ENCODE assay signal across 10 cellular contexts in the genomic region with DNA sequence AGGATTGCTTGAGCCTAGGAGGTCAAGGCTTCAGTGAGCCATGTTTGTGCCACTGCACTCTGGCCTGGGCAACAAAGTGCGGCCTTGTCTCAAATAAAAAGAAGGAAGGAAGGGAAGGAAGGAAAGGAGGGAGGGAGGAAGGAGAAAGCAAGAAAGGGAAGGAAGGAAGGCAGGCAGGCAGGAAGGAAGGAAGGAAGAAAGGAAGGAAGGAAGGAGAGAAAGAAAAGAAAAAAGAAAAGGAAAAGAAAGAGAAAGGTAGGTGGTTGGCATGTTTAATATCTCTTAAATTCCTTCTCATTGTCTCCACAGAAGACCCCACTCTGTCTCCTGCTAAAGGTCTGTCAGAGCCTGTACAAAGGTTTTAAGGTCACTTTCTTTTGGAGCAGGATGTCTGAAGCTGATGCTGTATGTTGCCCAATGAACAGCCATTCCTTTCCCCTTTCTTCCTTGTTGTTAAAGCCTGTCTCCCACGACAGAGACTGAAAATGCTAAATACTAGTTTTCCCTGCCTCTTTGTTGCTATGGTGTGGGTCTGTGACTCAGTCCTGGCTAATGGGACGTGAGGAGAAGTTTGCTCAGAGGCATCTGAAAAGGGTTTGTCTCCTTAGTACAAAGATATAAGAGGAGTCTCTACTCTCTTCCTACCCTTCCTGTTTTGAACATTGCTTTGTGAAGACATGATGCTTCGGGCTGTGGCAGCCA.
DNase-seq lines count a peak whose midpoint lies in the region; ATAC-seq and TF ChIP-seq lines count a peak whose summit lies in the region.
"Had no signal": no experiment of that assay in that cellular context is flagged by ENCODE, and none has a peak within 500 bp of the region (broad histone marks: within the 10 kb centered on the region; RNA-seq: fewer than 3 reads in every experiment).

No MANE protein-coding gene starts in this region.

- H3K27ac ChIP-seq in mesodermal cell (ENCODE audit: low read depth, low read length, severe bottlenecking) (peak overlapping the region; percentile 1), hepatocyte (no peak overlapping the region)

- ATAC-seq in left ventricle myocardium superior: no peak

- H3K4me1 ChIP-seq in mesodermal cell (ENCODE audit: control insufficient read depth, insufficient read depth, low read length, poor library complexity, severe bottlenecking) (no peaks in the 10 kb centered on the region), hepatocyte (ENCODE audit: insufficient read depth) (no peaks in the 10 kb centered on the region)

- intact Hi-C loops in left ventricle myocardium superior (cut with micrococcal nuclease): no loop called here

- no peaks in the 10 kb centered on the region for H3K79me2 ChIP-seq in hepatocyte

- H3K36me3 ChIP-seq in mesodermal cell (ENCODE audit: control insufficient read depth, insufficient read depth, low read length) (no peaks in the 10 kb centered on the region), hepatocyte (replicated peaks; ENCODE audit: insufficient read depth, low read depth) (no peaks in the 10 kb centered on the region)

- H3K4me3 ChIP-seq in mesodermal cell (ENCODE audit: extremely low read depth, insufficient read depth, low read length, poor library complexity, severe bottlenecking) (no peak overlapping the region), hepatocyte (no peak overlapping the region)

- 100% methylated on average over 1 to 2 of the region's 4 CpGs for WGBS in mesodermal cell (ENCODE audit: insufficient coverage in 2 of 2), 2 experiments
- 71% methylated on average over 4 of the region's 4 CpGs for WGBS in hepatocyte (ENCODE audit: low lambda C conversion rate, missing lambda C conversion rate)

- no peaks in the 10 kb centered on the region for H3K36me3 Mint-ChIP-seq in mesothelial cell of epicardium
- H3K36me3 Mint-ChIP-seq: IgD-negative memory B cell had no signal

- no peaks in the 10 kb centered on the region for H3K9me2 ChIP-seq in hepatocyte (replicated peaks; ENCODE audit: insufficient read depth)

- no peaks in the 10 kb centered on the region for H3K27me3 ChIP-seq in hepatocyte

- peak; percentile 80 for DNase-seq in EL
- peak; percentile 87 for DNase-seq in LHCN-M2 (ENCODE audit: low read depth)
- peak; percentile 84 for DNase-seq in astrocyte of the hippocampus (ENCODE audit: low read depth, low spot score)
- no peak for DNase-seq in mesothelial cell of epicardium (ENCODE audit: low spot score in 2 of 2, unreplicated experiment in 2 of 2)
- no peak for DNase-seq in NCI-H510A (lab: John Stamatoyannopoulos, UW)
- DNase-seq in hepatocyte (ENCODE audit: low spot score): no peak
- DNase-seq in left ventricle myocardium superior: no peak
- DNase-seq: NCI-H2171 treated with DMSO at 0.1 percent for 48 hours had no signal

- no peak overlapping the region for H3K4me2 ChIP-seq in hepatocyte

- H3K27me3 Mint-ChIP-seq in mesothelial cell of epicardium (ENCODE audit: low read depth): no peaks in the 10 kb centered on the region
- H3K27me3 Mint-ChIP-seq: IgD-negative memory B cell had no signal

- H4K20me1 ChIP-seq in hepatocyte (ENCODE audit: insufficient read depth, poor library complexity, severe bottlenecking): no peaks in the 10 kb centered on the region

- peaks cover 19% of the 10 kb centered on the region for H3K9me3 Mint-ChIP-seq in mesothelial cell of epicardium

- H2AFZ ChIP-seq in hepatocyte: no peak overlapping the region

- TF ChIP-seq CTCF in mesothelial cell of epicardium (IDR thresholded peaks at IDR 0.05; ENCODE audit: unreplicated experiment) (no peak), hepatocyte (IDR thresholded peaks at IDR 0.05; ENCODE audit: poor library complexity) (no peak)

- no peaks in the 10 kb centered on the region for H3K4me1 Mint-ChIP-seq in mesothelial cell of epicardium

- H3K27ac Mint-ChIP-seq in mesothelial cell of epicardium: no peak overlapping the region
- H3K27ac Mint-ChIP-seq: IgD-negative memory B cell had no signal

- no peak overlapping the region for H3K4me3 Mint-ChIP-seq in mesothelial cell of epicardium
- H3K4me3 Mint-ChIP-seq: IgD-negative memory B cell had no signal

- no peaks in the 10 kb centered on the region for H3K9me3 ChIP-seq in mesodermal cell (ENCODE audit: control insufficient read depth, low read length)
- no peaks in the 10 kb centered on the region for H3K9me3 ChIP-seq in hepatocyte (ENCODE audit: low read depth)

Comparison
In these comparisons a context has a peak if more than half of its experiments do, and no peak if none do; other contexts are left out.
1. DNase-seq: peak in EL (single experiment), LHCN-M2 (single experiment) and astrocyte of the hippocampus (single experiment); none in mesothelial cell of epicardium (0 of 2), NCI-H510A (single experiment), hepatocyte (single experiment) and left ventricle myocardium superior (single experiment).